8 cellular contexts compared by ENCODE assay signal in the genomic region with DNA sequence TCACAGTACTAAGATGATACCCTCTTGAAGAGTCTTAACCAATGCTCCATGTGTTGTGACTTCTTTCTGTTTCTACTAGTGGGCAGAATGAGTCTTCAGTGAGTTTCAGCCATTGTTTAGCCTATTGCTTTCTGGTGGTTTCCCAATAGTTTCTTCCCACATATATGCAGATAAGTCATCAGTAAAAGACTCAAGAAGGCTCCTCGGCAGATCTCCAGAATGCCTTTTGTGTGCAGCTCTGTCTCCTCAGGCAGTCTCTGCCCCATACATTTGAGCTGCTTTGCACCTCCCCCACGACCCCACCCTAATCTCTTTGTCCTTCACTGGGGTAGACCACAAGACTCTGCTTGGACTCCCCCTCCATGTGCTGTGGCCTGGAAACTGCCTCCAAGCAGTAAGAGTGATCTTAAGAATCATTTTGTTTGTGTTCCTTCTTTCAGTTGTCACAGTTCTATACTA.
DNase-seq lines count a peak whose midpoint lies in the region; FAIRE-seq and TF ChIP-seq lines count a peak whose summit lies in the region.

No MANE protein-coding gene starts in this region.

- H3K4me1 Mint-ChIP-seq in activated naive CD4-positive, alpha-beta T cell treated with anti-CD3 and anti-CD28 coated beads for 36 hours (ENCODE audit: low read depth): peaks cover 32% of the 10 kb centered on the region
- H3K4me1 Mint-ChIP-seq in stimulated activated naive CD8-positive, alpha-beta T cell treated with anti-CD3 and anti-CD28 coated beads, Interleukin-15, Interleukin-2, amounts not matched to agents 100 ng/mL and 50 ng/mL, for 24 hours (ENCODE audit: low read depth): peaks cover 62% of the 10 kb centered on the region

- H3K4me3 ChIP-seq in fibroblast of the aortic adventitia (ENCODE audit: low read depth, low read length): no peak overlapping the region

- H3K4me3 Mint-ChIP-seq in activated naive CD4-positive, alpha-beta T cell treated with anti-CD3 and anti-CD28 coated beads for 36 hours: peak overlapping the region; percentile 36
- H3K4me3 Mint-ChIP-seq in stimulated activated naive CD8-positive, alpha-beta T cell treated with anti-CD3 and anti-CD28 coated beads, Interleukin-15, Interleukin-2, amounts not matched to agents 100 ng/mL and 50 ng/mL, for 24 hours: peak overlapping the region; percentile 63

- intact Hi-C loops in activated naive CD4-positive, alpha-beta T cell treated with anti-CD3 and anti-CD28 coated beads for 36 hours (cut with micrococcal nuclease): loop anchor here (1.0 to 10.0 kb wide), 7 partner anchors 8 to 341 kb away; partner anchors contain the start of gene ATF2

- peak; percentile 38 for DNase-seq in activated naive CD4-positive, alpha-beta T cell treated with anti-CD3 and anti-CD28 coated beads for 36 hours
- DNase-seq in activated naive CD4-positive, alpha-beta T cell (lab: John Stamatoyannopoulos, UW): no peak
- DNase-seq in RCC 7860 (ENCODE audit: low spot score) (peak; percentile 65), fibroblast of the aortic adventitia (ENCODE audit: low read depth) (peak; percentile 66), NCI-H2081 treated with DMSO at 0.1 percent for 48 hours (lab: John Stamatoyannopoulos, UW) (no peak), SHP77 (lab: John Stamatoyannopoulos, UW) (no peak), occipital lobe (lab: John Stamatoyannopoulos, UW) (no peak)

- no peak for FAIRE-seq in RCC 7860 (lab: Jason Lieb, UNC)

- TF ChIP-seq CTCF in fibroblast of the aortic adventitia (IDR thresholded peaks at IDR 0.05; ENCODE audit: insufficient read depth, low read length): no peak

- CTCF ChIA-PET in activated naive CD4-positive, alpha-beta T cell treated with anti-CD3 and anti-CD28 coated beads for 36 hours (lab: Charles Lee): interaction anchor here (0.9 kb wide), 1 partner anchor 87 kb away, joined by 3 read pairs; no protein-coding TSS in a partner anchor

- peaks cover 4% of the 10 kb centered on the region for H3K36me3 Mint-ChIP-seq in activated naive CD4-positive, alpha-beta T cell treated with anti-CD3 and anti-CD28 coated beads for 36 hours (ENCODE audit: low read depth)
- peaks cover 14% of the 10 kb centered on the region for H3K36me3 Mint-ChIP-seq in stimulated activated naive CD8-positive, alpha-beta T cell treated with anti-CD3 and anti-CD28 coated beads, Interleukin-15, Interleukin-2, amounts not matched to agents 100 ng/mL and 50 ng/mL, for 24 hours (ENCODE audit: low read depth)

- H3K27me3 Mint-ChIP-seq in activated naive CD4-positive, alpha-beta T cell treated with anti-CD3 and anti-CD28 coated beads for 36 hours (ENCODE audit: low read depth): no peaks in the 10 kb centered on the region
- H3K27me3 Mint-ChIP-seq in stimulated activated naive CD8-positive, alpha-beta T cell treated with anti-CD3 and anti-CD28 coated beads, Interleukin-15, Interleukin-2, amounts not matched to agents 100 ng/mL and 50 ng/mL, for 24 hours: peaks cover 6% of the 10 kb centered on the region

- peaks cover 9% of the 10 kb centered on the region for H3K9me3 Mint-ChIP-seq in activated naive CD4-positive, alpha-beta T cell treated with anti-CD3 and anti-CD28 coated beads for 36 hours
- peaks cover 18% of the 10 kb centered on the region for H3K9me3 Mint-ChIP-seq in stimulated activated naive CD8-positive, alpha-beta T cell treated with anti-CD3 and anti-CD28 coated beads, Interleukin-15, Interleukin-2, amounts not matched to agents 100 ng/mL and 50 ng/mL, for 24 hours

- H3K27ac Mint-ChIP-seq in activated naive CD4-positive, alpha-beta T cell treated with anti-CD3 and anti-CD28 coated beads for 36 hours: peak overlapping the region; percentile 71
- peak overlapping the region; percentile 95 for H3K27ac Mint-ChIP-seq in stimulated activated naive CD8-positive, alpha-beta T cell treated with anti-CD3 and anti-CD28 coated beads, Interleukin-15, Interleukin-2, amounts not matched to agents 100 ng/mL and 50 ng/mL, for 24 hours

Comparison
In these comparisons a context has a peak if more than half of its experiments do, and no peak if none do; other contexts are left out.
1. DNase-seq: peak in activated naive CD4-positive, alpha-beta T cell treated with anti-CD3 and anti-CD28 coated beads for 36 hours (single experiment), RCC 7860 (single experiment) and fibroblast of the aortic adventitia (single experiment); none in activated naive CD4-positive, alpha-beta T cell (0 of 4), NCI-H2081 treated with DMSO at 0.1 percent for 48 hours (single experiment), SHP77 (0 of 2) and occipital lobe (single experiment).